9 cellular contexts compared by ENCODE assay signal in the genomic region with DNA sequence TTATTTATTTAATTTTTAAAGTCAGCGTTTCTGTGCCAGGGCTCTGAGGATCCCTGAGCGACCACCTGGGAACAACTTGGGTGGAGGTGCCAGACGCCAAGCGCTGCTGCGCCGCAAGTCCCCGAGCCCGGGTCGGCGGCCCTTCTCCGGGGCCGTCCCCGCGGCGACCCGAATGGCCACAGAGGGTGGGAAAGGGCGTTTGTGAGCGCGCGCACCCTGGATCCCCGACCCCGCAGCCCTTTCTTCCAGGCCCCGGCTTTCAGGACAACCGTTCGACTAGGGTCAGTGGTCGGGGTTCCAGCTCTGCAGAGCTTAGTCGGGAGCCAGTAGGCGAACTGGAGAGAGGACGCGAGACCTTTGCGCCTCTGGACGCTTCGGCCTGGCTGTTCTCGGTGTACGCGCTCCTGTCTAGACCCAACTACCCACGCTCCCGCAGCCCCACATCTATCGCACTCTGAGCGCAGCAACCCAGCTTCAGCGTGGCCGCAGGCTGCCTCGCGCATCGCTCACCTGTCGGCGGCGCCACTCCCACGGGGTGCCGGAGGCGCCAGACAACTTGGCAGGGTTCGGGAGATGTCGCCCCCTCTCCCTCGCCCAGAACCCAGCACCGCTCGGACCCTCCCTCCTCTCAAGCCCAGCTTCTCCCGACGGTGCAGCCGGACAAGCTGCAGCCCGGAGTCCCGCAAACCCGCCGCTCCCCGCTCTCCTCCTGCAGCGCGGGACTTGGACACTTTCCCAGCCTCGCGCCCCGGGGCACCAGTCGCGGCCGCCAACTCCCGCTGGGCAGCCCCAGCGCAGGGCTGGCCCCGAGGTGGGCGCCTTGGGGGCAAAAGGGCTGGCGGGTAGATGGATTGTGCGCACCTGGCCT. TPM values are rescaled to one million over a fixed set of nuclear protein-coding genes. Genes with fewer than 3 reads are reported as not detected.
A peak's percentile ranks its signal among the peaks of the same experiment; 100 is the strongest.
DNase-seq lines count a peak whose midpoint lies in the region; FAIRE-seq and TF ChIP-seq lines count a peak whose summit lies in the region.
"Had no signal": no experiment of that assay in that cellular context is flagged by ENCODE, and none has a peak within 500 bp of the region (broad histone marks: within the 10 kb centered on the region; RNA-seq: fewer than 3 reads in every experiment).

No MANE protein-coding gene starts in this region.

- no peak for FAIRE-seq in GM19239 (lab: Jason Lieb, UNC)

- H3K9me3 Mint-ChIP-seq in progenitor cell of endocrine pancreas (ENCODE audit: low read depth), result no peaks in the 10 kb centered on the region

- H3K27me3 Mint-ChIP-seq in progenitor cell of endocrine pancreas, result peaks cover 67% of the 10 kb centered on the region

- no peaks in the 10 kb centered on the region for H3K36me3 Mint-ChIP-seq in progenitor cell of endocrine pancreas (ENCODE audit: insufficient read depth)

- DNase-seq in ELF-1 (ENCODE audit: low read depth, low spot score) (peak; percentile 59), NCI-H748 treated with DMSO at 0.1 percent for 48 hours (lab: John Stamatoyannopoulos, UW) (peak; percentile 16), glomerular visceral epithelial cell (ENCODE audit: extremely low spot score) (peak; percentile 35), progenitor cell of endocrine pancreas (ENCODE audit: low spot score, unreplicated experiment) (peak; percentile 14), GM19239 (ENCODE audit: insufficient read length, low spot score) (no peak), RKO (ENCODE audit: low spot score) (no peak), epidermal melanocyte (ENCODE audit: insufficient read length, low spot score) (no peak)
- no peak for DNase-seq in activated T-cell treated with anti-CD3 and anti-CD28 coated beads, Interleukin-2, amount 50 U/mL, for 1 hour
- DNase-seq: effector CD4-positive, alpha-beta T cell had no signal

- TF ChIP-seq CTCF in progenitor cell of endocrine pancreas (IDR thresholded peaks at IDR 0.05; ENCODE audit: unreplicated experiment), result peak; percentile 41

- H3K4me1 Mint-ChIP-seq in progenitor cell of endocrine pancreas (ENCODE audit: low read depth), result peaks cover 14% of the 10 kb centered on the region

- no peak overlapping the region for H3K27ac Mint-ChIP-seq in progenitor cell of endocrine pancreas

- H3K4me3 Mint-ChIP-seq in progenitor cell of endocrine pancreas (ENCODE audit: low read depth), result peak overlapping the region; percentile 68

RNA-seq across cellular contexts. Expression of gene LYPD1, which starts 0.8 kb away (rescaled TPM):
- 7.1 and 13.8 TPM in 2 replicates for total RNA-seq in progenitor cell of endocrine pancreas

Comparison
In these comparisons a context has a peak if more than half of its experiments do, and no peak if none do; other contexts are left out.
1. DNase-seq: peak in ELF-1 (single experiment), NCI-H748 treated with DMSO at 0.1 percent for 48 hours (single experiment), glomerular visceral epithelial cell (single experiment) and progenitor cell of endocrine pancreas (single experiment); none in GM19239 (single experiment), RKO (single experiment), epidermal melanocyte (single experiment) and activated T-cell treated with anti-CD3 and anti-CD28 coated beads, Interleukin-2, amount 50 U/mL, for 1 hour (single experiment).